In the genomic region with DNA sequence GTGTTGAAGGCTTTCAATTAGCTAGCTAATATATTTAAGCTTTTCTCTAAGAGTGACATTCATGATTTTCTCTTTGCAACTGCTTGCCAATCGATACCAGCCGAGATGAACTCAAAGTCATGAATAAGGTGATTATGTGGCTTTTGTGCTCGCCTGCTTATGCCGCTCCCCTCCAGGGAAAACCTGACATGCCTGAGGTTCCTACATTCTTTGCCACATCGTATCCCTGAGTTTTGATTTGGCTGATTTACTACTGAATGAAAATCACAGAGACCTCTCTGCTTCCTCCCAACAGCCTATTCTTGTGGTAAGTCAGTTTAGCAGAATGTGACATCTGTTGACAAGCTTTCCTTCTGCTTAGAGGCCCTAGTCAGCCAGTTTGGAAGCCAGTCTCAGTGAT, we compare ENCODE assay signal across 24 cellular contexts.
DNase-seq lines count a peak whose midpoint lies in the region; ATAC-seq lines count a peak whose summit lies in the region.
"Had no signal": no experiment of that assay in that cellular context is flagged by ENCODE, and none has a peak within 500 bp of the region (broad histone marks: within the 10 kb centered on the region; RNA-seq: fewer than 3 reads in every experiment).

No MANE protein-coding gene starts in this region.

- no peak for ATAC-seq in GM18858 (IDR thresholded peaks at IDR 0.05; ENCODE audit: unreplicated experiment)
- ATAC-seq in stimulated activated naive B cell treated with anti-CD40 and anti-IgM and Interleukin-4, amounts not matched to agents 10 μg/mL and 1 μg/mL and 100 μg/mL, for 72 hours (replicated peaks), result no peak
- ATAC-seq: activated CD4-positive, CD25-positive, alpha-beta regulatory T cell treated with anti-CD3 and anti-CD28 coated beads, Interleukin-2, amount 50 U/mL, for 24 hours; activated naive CD8-positive, alpha-beta T cell treated with anti-CD3 and anti-CD28 coated beads, Interleukin-2, amount 50 U/mL, for 24 hours; body of pancreas; heart right ventricle; K562; right lobe of liver; stimulated activated naive CD8-positive, alpha-beta T cell treated with anti-CD3 and anti-CD28 coated beads, Interleukin-15, Interleukin-2, amounts not matched to agents 100 U/mL and 50 U/mL, for 24 hours had no signal

- H3K9me3 Mint-ChIP-seq in stimulated activated naive B cell treated with anti-CD40 and anti-IgM and Interleukin-4, amounts not matched to agents 10 μg/mL and 1 μg/mL and 100 μg/mL, for 72 hours, result peaks cover 6 to 8% of the 10 kb centered on the region in 2 donors

- H3K4me3 ChIP-seq in HAP-1, result no peak overlapping the region
- H3K4me3 ChIP-seq: body of pancreas, heart right ventricle, K562, left ventricle myocardium inferior, right lobe of liver had no signal

- no peaks in the 10 kb centered on the region for H3K36me3 Mint-ChIP-seq in stimulated activated naive B cell treated with anti-CD40 and anti-IgM and Interleukin-4, amounts not matched to agents 10 μg/mL and 1 μg/mL and 100 μg/mL, for 72 hours
- H3K36me3 Mint-ChIP-seq: CD4-positive, CD25-positive, alpha-beta regulatory T cell had no signal

- H3K27ac Mint-ChIP-seq in stimulated activated naive B cell treated with anti-CD40 and anti-IgM and Interleukin-4, amounts not matched to agents 10 μg/mL and 1 μg/mL and 100 μg/mL, for 72 hours, result no peak overlapping the region
- H3K27ac Mint-ChIP-seq: activated CD4-positive, alpha-beta memory T cell treated with anti-CD3 and anti-CD28 coated beads, Interleukin-2, amount 10 ng/mL, durations not matched to agents 7 days and 5 days; activated naive CD8-positive, alpha-beta T cell treated with anti-CD3 and anti-CD28 coated beads, Interleukin-2, amount 50 U/mL, for 24 hours; nephron had no signal

- DNase-seq in HAP-1 (ENCODE audit: low spot score in 2 of 2), result peak; percentile 54 to 76
- peak; percentile 1 for DNase-seq in RPMI7951 (ENCODE audit: low read depth)
- DNase-seq in iPS DF 19.7 (ENCODE audit: low read depth, low spot score), result peak; percentile 30
- DNase-seq in renal cortical epithelial cell (ENCODE audit: low read depth), result peak; percentile 7
- no peak for DNase-seq in effector CD4-positive, alpha-beta T cell
- DNase-seq in islet precursor cell, result no peak
- DNase-seq in stimulated activated naive B cell treated with anti-CD40 and anti-IgM and Interleukin-4, amounts not matched to agents 10 μg/mL and 1 μg/mL and 100 μg/mL, for 72 hours, result no peak
- DNase-seq: activated CD4-positive, alpha-beta memory T cell treated with anti-CD3 and anti-CD28 coated beads, Interleukin-2, amount 10 ng/mL, durations not matched to agents 7 days and 5 days; activated gamma-delta T cell treated with Interleukin-2 at 50 U/mL for 16 hours; activated naive CD8-positive, alpha-beta T cell treated with anti-CD3 and anti-CD28 coated beads, Interleukin-2, amount 50 U/mL, for 24 hours; body of pancreas; CD4-positive, CD25-positive, alpha-beta regulatory T cell; EL; heart right ventricle; left ventricle myocardium inferior; NCI-H1436; NCI-H2171 treated with DMSO at 0.1 percent for 48 hours; NCI-H526; right lobe of liver; stimulated activated naive CD8-positive, alpha-beta T cell treated with anti-CD3 and anti-CD28 coated beads, Interleukin-15, Interleukin-2, amounts not matched to agents 100 U/mL and 50 U/mL, for 24 hours had no signal

- H3K36me3 ChIP-seq in HAP-1 (replicated peaks), result no peaks in the 10 kb centered on the region
- H3K36me3 ChIP-seq: heart right ventricle, left ventricle myocardium inferior, right lobe of liver had no signal

- in situ Hi-C loops in HAP-1 (cut with MboI; ENCODE audit: low sequenced_read_pairs), result no loop called here

- no peak overlapping the region for H3K4me3 Mint-ChIP-seq in stimulated activated naive B cell treated with anti-CD40 and anti-IgM and Interleukin-4, amounts not matched to agents 10 μg/mL and 1 μg/mL and 100 μg/mL, for 72 hours
- H3K4me3 Mint-ChIP-seq: activated CD4-positive, alpha-beta memory T cell treated with anti-CD3 and anti-CD28 coated beads, Interleukin-2, amount 10 ng/mL, durations not matched to agents 7 days and 5 days; activated naive CD8-positive, alpha-beta T cell treated with anti-CD3 and anti-CD28 coated beads, Interleukin-2, amount 50 U/mL, for 24 hours; CD4-positive, CD25-positive, alpha-beta regulatory T cell; nephron had no signal

- no peaks in the 10 kb centered on the region for H3K27me3 ChIP-seq in HAP-1 (ENCODE audit: low read depth)
- H3K27me3 ChIP-seq: body of pancreas, heart right ventricle, right lobe of liver had no signal

- no peaks in the 10 kb centered on the region for H3K4me1 Mint-ChIP-seq in stimulated activated naive B cell treated with anti-CD40 and anti-IgM and Interleukin-4, amounts not matched to agents 10 μg/mL and 1 μg/mL and 100 μg/mL, for 72 hours
- H3K4me1 Mint-ChIP-seq: activated CD4-positive, alpha-beta memory T cell treated with anti-CD3 and anti-CD28 coated beads, Interleukin-2, amount 10 ng/mL, durations not matched to agents 7 days and 5 days; activated naive CD8-positive, alpha-beta T cell treated with anti-CD3 and anti-CD28 coated beads, Interleukin-2, amount 50 U/mL, for 24 hours; CD4-positive, CD25-positive, alpha-beta regulatory T cell had no signal

- H3K27me3 Mint-ChIP-seq in stimulated activated naive B cell treated with anti-CD40 and anti-IgM and Interleukin-4, amounts not matched to agents 10 μg/mL and 1 μg/mL and 100 μg/mL, for 72 hours, result no peaks in the 10 kb centered on the region
- H3K27me3 Mint-ChIP-seq: activated CD4-positive, alpha-beta memory T cell treated with anti-CD3 and anti-CD28 coated beads, Interleukin-2, amount 10 ng/mL, durations not matched to agents 7 days and 5 days; activated naive CD8-positive, alpha-beta T cell treated with anti-CD3 and anti-CD28 coated beads, Interleukin-2, amount 50 U/mL, for 24 hours; CD4-positive, CD25-positive, alpha-beta regulatory T cell had no signal

- no peaks in the 10 kb centered on the region for H3K9me3 ChIP-seq in HAP-1
- H3K9me3 ChIP-seq: body of pancreas, right lobe of liver had no signal

- peaks cover 6% of the 10 kb centered on the region; the same call in 1 of the 2 replicates for H3K4me1 ChIP-seq in HAP-1
- H3K4me1 ChIP-seq: heart right ventricle, left ventricle myocardium inferior, right lobe of liver had no signal

Comparison
In these comparisons a context has a peak if more than half of its experiments do, and no peak if none do; other contexts are left out.
1. DNase-seq: peak in HAP-1 (2 of 2), RPMI7951 (single experiment), iPS DF 19.7 (single experiment) and renal cortical epithelial cell (single experiment); none in effector CD4-positive, alpha-beta T cell (single experiment), islet precursor cell (single experiment) and stimulated activated naive B cell treated with anti-CD40 and anti-IgM and Interleukin-4, amounts not matched to agents 10 μg/mL and 1 μg/mL and 100 μg/mL, for 72 hours (single experiment).